ENCODE assay signal across 13 cellular contexts in genomic region chr14:68940614-68941185, GRCh38. TPM values are rescaled to one million over a fixed set of nuclear protein-coding genes. Genes with fewer than 3 reads are reported as not detected.
DNase-seq lines count a peak whose midpoint lies in the region; ATAC-seq and TF ChIP-seq lines count a peak whose summit lies in the region.
"Had no signal": no experiment of that assay in that cellular context is flagged by ENCODE, and none has a peak within 500 bp of the region (broad histone marks: within the 10 kb centered on the region; RNA-seq: fewer than 3 reads in every experiment).

No MANE protein-coding gene starts in this region.

- ATAC-seq in stimulated activated naive CD8-positive, alpha-beta T cell treated with anti-CD3 and anti-CD28 coated beads, Interleukin-15, amount 100 ng/mL, for 72 hours = no peak
- ATAC-seq in stimulated activated naive CD8-positive, alpha-beta T cell treated with anti-CD3 and anti-CD28 coated beads, Interleukin-15, Interleukin-2, amounts not matched to agents 100 U/mL and 50 U/mL, for 24 hours = no peak
- ATAC-seq in HG03442 (IDR thresholded peaks at IDR 0.05; ENCODE audit: unreplicated experiment) (no peak), HG03025 (IDR thresholded peaks at IDR 0.05; ENCODE audit: low FRiP score, unreplicated experiment) (no peak)

- peak overlapping the region; percentile 51 for H3K27ac ChIP-seq in duodenal mucosa (ENCODE audit: low read depth, low read length)
- peak overlapping the region; percentile 93 for H3K27ac ChIP-seq in osteoblast (ENCODE audit: low read depth, low read length)

- no peaks in the 10 kb centered on the region for H3K27me3 Mint-ChIP-seq in stimulated activated naive CD8-positive, alpha-beta T cell treated with anti-CD3 and anti-CD28 coated beads, Interleukin-15, amount 100 ng/mL, for 72 hours
- H3K27me3 Mint-ChIP-seq: activated naive CD4-positive, alpha-beta T cell treated with anti-CD3 and anti-CD28 coated beads, Interleukin-2, amount 10 ng/mL, durations not matched to agents 7 days and 5 days had no signal

- no peak overlapping the region for H3K4me3 ChIP-seq in duodenal mucosa (ENCODE audit: low read depth in 1 of 2, low read length in 2 of 2)
- H3K4me3 ChIP-seq in osteoblast (ENCODE audit: insufficient read depth, low read length) = no peak overlapping the region
- H3K4me3 ChIP-seq in BE2C (ENCODE audit: low read depth, low read length) = no peak overlapping the region
- H3K4me3 ChIP-seq: SK-N-MC had no signal

- peak overlapping the region; percentile 28 to 82 for H3K27ac Mint-ChIP-seq in stimulated activated naive CD8-positive, alpha-beta T cell treated with anti-CD3 and anti-CD28 coated beads, Interleukin-15, amount 100 ng/mL, for 72 hours
- H3K27ac Mint-ChIP-seq: activated naive CD4-positive, alpha-beta T cell treated with anti-CD3 and anti-CD28 coated beads, Interleukin-2, amount 10 ng/mL, durations not matched to agents 7 days and 5 days had no signal

- H3K36me3 ChIP-seq in duodenal mucosa (ENCODE audit: control insufficient read depth in 1 of 2, insufficient read depth in 2 of 2, low read length in 2 of 2) = no peaks in the 10 kb centered on the region
- peaks cover 29% of the 10 kb centered on the region for H3K36me3 ChIP-seq in osteoblast (ENCODE audit: insufficient read depth, low read length)
- no peaks in the 10 kb centered on the region; the same call in 1 of the 2 replicates for H3K36me3 ChIP-seq in BE2C

- H3K4me3 Mint-ChIP-seq in stimulated activated naive CD8-positive, alpha-beta T cell treated with anti-CD3 and anti-CD28 coated beads, Interleukin-15, amount 100 ng/mL, for 72 hours = no peak overlapping the region
- H3K4me3 Mint-ChIP-seq: activated naive CD4-positive, alpha-beta T cell treated with anti-CD3 and anti-CD28 coated beads, Interleukin-2, amount 10 ng/mL, durations not matched to agents 7 days and 5 days had no signal

- H3K79me2 ChIP-seq in osteoblast (ENCODE audit: insufficient read depth, low read length) = peaks cover 95% of the 10 kb centered on the region

- no peaks in the 10 kb centered on the region for H3K9me3 ChIP-seq in duodenal mucosa (ENCODE audit: control insufficient read depth in 1 of 2, low read length in 2 of 2)
- H3K9me3 ChIP-seq in osteoblast (ENCODE audit: low read depth, low read length) = no peaks in the 10 kb centered on the region
- H3K9me3 ChIP-seq in BE2C = no peaks in the 10 kb centered on the region

- H3K9me3 Mint-ChIP-seq in stimulated activated naive CD8-positive, alpha-beta T cell treated with anti-CD3 and anti-CD28 coated beads, Interleukin-15, amount 100 ng/mL, for 72 hours = no peaks in the 10 kb centered on the region
- H3K9me3 Mint-ChIP-seq: activated naive CD4-positive, alpha-beta T cell treated with anti-CD3 and anti-CD28 coated beads, Interleukin-2, amount 10 ng/mL, durations not matched to agents 7 days and 5 days had no signal

- H3K4me1 ChIP-seq in duodenal mucosa (ENCODE audit: control insufficient read depth in 1 of 2, insufficient read depth in 2 of 2, low read length in 2 of 2) = peaks cover 54 to 71% of the 10 kb centered on the region in 2 donors
- H3K4me1 ChIP-seq in osteoblast (ENCODE audit: insufficient read depth, low read length) = peaks cover 92% of the 10 kb centered on the region
- peaks cover 62% of the 10 kb centered on the region for H3K4me1 ChIP-seq in BE2C

- peaks cover 71% of the 10 kb centered on the region for H4K20me1 ChIP-seq in osteoblast (ENCODE audit: insufficient read depth, low read length)

- H3K9ac ChIP-seq in duodenal mucosa (ENCODE audit: low read depth in 1 of 2, low read length in 2 of 2) = no peak overlapping the region

- DNase-seq in stimulated activated naive CD8-positive, alpha-beta T cell treated with anti-CD3 and anti-CD28 coated beads, Interleukin-15, amount 100 ng/mL, for 72 hours = no peak
- no peak for DNase-seq in stimulated activated naive CD8-positive, alpha-beta T cell treated with anti-CD3 and anti-CD28 coated beads, Interleukin-15, Interleukin-2, amounts not matched to agents 100 U/mL and 50 U/mL, for 24 hours
- DNase-seq in osteoblast (ENCODE audit: insufficient read length, low spot score, missing footprints) (no peak), NK-92 (lab: John Stamatoyannopoulos, UW; ENCODE audit: unreplicated experiment) (no peak), BE2C (no peak)
- DNase-seq: activated CD4-positive, alpha-beta T cell treated with anti-CD3 and anti-CD28 coated beads, Interleukin-2, amount 50 U/mL, for 1 hour; activated naive CD4-positive, alpha-beta T cell treated with anti-CD3 and anti-CD28 coated beads, Interleukin-2, amount 10 ng/mL, durations not matched to agents 7 days and 5 days; H7; occipital lobe had no signal

- H3K4me1 Mint-ChIP-seq in stimulated activated naive CD8-positive, alpha-beta T cell treated with anti-CD3 and anti-CD28 coated beads, Interleukin-15, amount 100 ng/mL, for 72 hours = peaks cover 99% of the 10 kb centered on the region

- no peaks in the 10 kb centered on the region for H3K27me3 ChIP-seq in duodenal mucosa (ENCODE audit: control insufficient read depth in 1 of 2, insufficient read depth in 2 of 2, low read length in 2 of 2)
- H3K27me3 ChIP-seq in osteoblast (ENCODE audit: insufficient read depth, low read length) = no peaks in the 10 kb centered on the region
- H3K27me3 ChIP-seq in BE2C = no peaks in the 10 kb centered on the region

- H2AFZ ChIP-seq in osteoblast (ENCODE audit: low read length) = no peak overlapping the region

- TF ChIP-seq CTCF in osteoblast (IDR thresholded peaks at IDR 0.05; ENCODE audit: extremely low read depth, low read depth, low read length) = no peak
- no peak for TF ChIP-seq CTCF in BE2C (IDR thresholded peaks at IDR 0.05; ENCODE audit: low read depth, low read length)

- H3K4me2 ChIP-seq in osteoblast (ENCODE audit: insufficient read depth, low read length) = no peak overlapping the region

RNA-seq across cellular contexts. Expression of gene ACTN1, which starts 38.4 kb away (rescaled TPM):
- 444 and 447 TPM in 2 replicates for total RNA-seq in osteoblast
- 321 TPM for polyA plus RNA-seq in BE2C (2012; ENCODE audit: insufficient read depth, insufficient read length, low read depth)
